In the genomic region with DNA sequence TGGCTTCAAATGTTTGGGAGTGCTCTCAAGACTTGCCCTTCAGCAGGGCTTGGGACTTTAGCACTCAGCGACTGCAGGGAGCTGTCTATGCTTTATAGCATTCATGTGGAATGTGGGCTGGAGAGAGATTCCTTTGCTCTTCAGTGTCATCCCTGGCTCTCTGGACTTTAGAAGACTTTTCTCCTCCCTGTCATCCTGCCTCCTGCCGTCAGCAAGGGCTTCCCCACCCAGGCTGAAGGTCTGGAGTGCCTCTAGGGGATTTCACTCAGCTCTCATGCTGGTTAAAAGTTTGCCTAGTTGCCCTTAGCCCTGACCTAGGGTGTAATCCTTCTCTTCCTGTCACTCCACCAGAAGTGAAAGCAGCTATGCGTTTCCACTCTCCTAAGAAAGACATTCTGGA, we compare ENCODE assay signal across 16 cellular contexts.
DNase-seq lines count a peak whose midpoint lies in the region; ATAC-seq and FAIRE-seq lines count a peak whose summit lies in the region.
"Had no signal": no experiment of that assay in that cellular context is flagged by ENCODE, and none has a peak within 500 bp of the region (broad histone marks: within the 10 kb centered on the region; RNA-seq: fewer than 3 reads in every experiment).

No MANE protein-coding gene starts in this region.

- no peak overlapping the region for H3K27ac ChIP-seq in SK-N-MC
- H3K27ac ChIP-seq: body of pancreas, skin epidermis had no signal

- peak; percentile 72 to 78 for ATAC-seq in left cardiac atrium
- no peak for ATAC-seq in GM21825 (IDR thresholded peaks at IDR 0.05; ENCODE audit: unreplicated experiment)
- ATAC-seq: body of pancreas; stimulated activated naive CD8-positive, alpha-beta T cell treated with anti-CD3 and anti-CD28 coated beads, Interleukin-15, Interleukin-2, amounts not matched to agents 100 U/mL and 50 U/mL, for 24 hours had no signal

- no peaks in the 10 kb centered on the region for H3K36me3 ChIP-seq in SK-N-MC (ENCODE audit: insufficient read depth, low read length)

- no peak overlapping the region for H3K9ac ChIP-seq in SK-N-MC (ENCODE audit: insufficient read length)

- no peaks in the 10 kb centered on the region for H3K9me3 ChIP-seq in SK-N-MC (ENCODE audit: low read depth, low read length)
- H3K9me3 ChIP-seq: body of pancreas had no signal

- DNase-seq in ELR (ENCODE audit: low read depth) (peak; percentile 44), SK-N-MC (ENCODE audit: low read depth, low spot score) (no peak), left cardiac atrium (no peak), renal cortical epithelial cell (ENCODE audit: low read depth) (peak; percentile 60), HTR-8/SVneo (ENCODE audit: insufficient read length, low spot score) (no peak), DMS 273 treated with DMSO at 0.1 percent for 48 hours (lab: John Stamatoyannopoulos, UW) (no peak), NCI-H2227 (lab: John Stamatoyannopoulos, UW; ENCODE audit: unreplicated experiment) (no peak)
- DNase-seq: activated CD8-positive, alpha-beta memory T cell treated with anti-CD3 and anti-CD28 coated beads for 24 hours; activated effector memory CD4-positive, alpha-beta T cell treated with anti-CD3 and anti-CD28 coated beads, Interleukin-2, amount 50 U/mL, for 16 hours; body of pancreas; GDM1; Karpas-422; NCI-H510A; stimulated activated naive CD8-positive, alpha-beta T cell treated with anti-CD3 and anti-CD28 coated beads, Interleukin-15, Interleukin-2, amounts not matched to agents 100 U/mL and 50 U/mL, for 24 hours had no signal

- intact Hi-C loops in left cardiac atrium (cut with DNase I) = no loop called here

- H3K4me3 ChIP-seq in SK-N-MC = peak overlapping the region; percentile 60
- H3K4me3 ChIP-seq: body of pancreas, skin epidermis had no signal

- no peak for FAIRE-seq in HTR-8/SVneo (lab: Jason Lieb, UNC)

Comparison
In these comparisons a context has a peak if more than half of its experiments do, and no peak if none do; other contexts are left out.
1. DNase-seq: peak in ELR (single experiment) and renal cortical epithelial cell (single experiment); none in SK-N-MC (single experiment), left cardiac atrium (single experiment), HTR-8/SVneo (single experiment), DMS 273 treated with DMSO at 0.1 percent for 48 hours (single experiment) and NCI-H2227 (single experiment).